Comparison of ENCODE assay signal across 28 cellular contexts in the genomic region with DNA sequence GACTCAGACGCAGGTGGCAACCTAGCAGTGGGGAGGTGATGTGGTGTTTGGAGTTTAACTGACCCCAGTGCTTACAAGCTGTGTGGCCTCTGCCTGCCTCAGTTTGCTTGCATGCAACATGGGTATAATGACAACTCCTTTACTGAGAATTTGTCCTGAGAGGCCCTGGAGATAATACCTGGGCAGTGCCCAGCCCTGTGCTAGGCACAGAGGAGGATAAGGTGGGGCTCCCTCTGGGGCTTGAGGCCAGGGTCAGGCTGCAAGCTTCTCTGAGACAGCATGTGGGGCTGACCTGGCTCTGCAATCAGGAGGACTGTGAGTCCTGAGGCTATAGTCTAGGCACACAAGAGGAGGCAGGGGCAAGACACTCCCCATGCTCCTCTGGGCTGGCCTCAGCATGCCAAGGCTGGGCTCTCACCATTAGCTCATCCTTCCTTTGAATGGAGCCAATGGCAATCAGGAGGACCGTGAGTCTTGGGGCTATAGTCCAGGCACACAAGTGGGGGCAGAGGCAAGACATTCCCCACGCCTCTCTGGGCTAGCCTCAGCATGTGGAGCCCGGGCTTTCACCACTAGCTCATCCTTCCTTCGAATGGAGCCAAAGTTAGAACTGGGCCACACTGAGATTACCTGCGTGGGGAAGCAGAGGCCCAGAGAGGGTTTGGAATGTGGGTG.
"Had no signal": no experiment of that assay in that cellular context is flagged by ENCODE, and none has a peak within 500 bp of the region (broad histone marks: within the 10 kb centered on the region; RNA-seq: fewer than 3 reads in every experiment).

No MANE protein-coding gene starts in this region.

- H3K9ac ChIP-seq: KMS-11 had no signal

- H3K4me3 ChIP-seq: MG63, Peyer's patch had no signal

- H3K36me3 Mint-ChIP-seq: activated naive CD4-positive, alpha-beta T cell treated with anti-CD3 and anti-CD28 coated beads, Interleukin-2, amount 50 U/mL, for 72 hours had no signal

- FAIRE-seq: astrocyte had no signal

- H3K4me3 Mint-ChIP-seq: activated B cell treated with CpG ODN at 0.5 μM for 24 hours; activated CD4-positive, alpha-beta T cell treated with anti-CD3 and anti-CD28 coated beads, Interleukin-2, amount 10 ng/mL, durations not matched to agents 24 days and 14 days; activated naive CD8-positive, alpha-beta T cell treated with anti-CD3 and anti-CD28 coated beads, Interleukin-2, amount 50 U/mL, for 24 hours; activated T-cell treated with anti-CD3 and anti-CD28 coated beads, Interleukin-2, amount 50 U/mL, for 4 hours; T-helper 1 cell treated with Interleukin-12 subunit alpha and Interleukin-12 subunit beta and Interleukin-4 antibody, amounts not matched to agents 30 μg/mL and 1 μg/mL, for 36 hours had no signal

- H3K27me3 Mint-ChIP-seq: activated CD4-positive, alpha-beta T cell treated with anti-CD3 and anti-CD28 coated beads, Interleukin-2, amount 10 ng/mL, durations not matched to agents 24 days and 14 days; activated naive CD8-positive, alpha-beta T cell treated with anti-CD3 and anti-CD28 coated beads, Interleukin-2, amount 50 U/mL, for 24 hours had no signal

- H3K9me3 Mint-ChIP-seq: activated B cell treated with CpG ODN at 0.5 μM for 24 hours; activated CD4-positive, alpha-beta T cell treated with anti-CD3 and anti-CD28 coated beads, Interleukin-2, amount 10 ng/mL, durations not matched to agents 24 days and 14 days; activated naive CD4-positive, alpha-beta T cell treated with anti-CD3 and anti-CD28 coated beads, Interleukin-2, amount 50 U/mL, for 72 hours; activated naive CD8-positive, alpha-beta T cell treated with anti-CD3 and anti-CD28 coated beads, Interleukin-2, amount 50 U/mL, for 24 hours; activated T-cell treated with anti-CD3 and anti-CD28 coated beads, Interleukin-2, amount 50 U/mL, for 4 hours; T-helper 1 cell treated with Interleukin-12 subunit alpha and Interleukin-12 subunit beta and Interleukin-4 antibody, amounts not matched to agents 30 μg/mL and 1 μg/mL, for 36 hours had no signal

- H3K4me1 Mint-ChIP-seq: activated B cell treated with CpG ODN at 0.5 μM for 24 hours; activated naive CD8-positive, alpha-beta T cell treated with anti-CD3 and anti-CD28 coated beads, Interleukin-2, amount 50 U/mL, for 24 hours had no signal

- H3K4me1 ChIP-seq: Peyer's patch had no signal

- H3K27ac Mint-ChIP-seq: activated B cell treated with CpG ODN at 0.5 μM for 24 hours; activated CD4-positive, alpha-beta T cell treated with anti-CD3 and anti-CD28 coated beads, Interleukin-2, amount 10 ng/mL, durations not matched to agents 24 days and 14 days; activated naive CD4-positive, alpha-beta T cell treated with anti-CD3 and anti-CD28 coated beads, Interleukin-2, amount 50 U/mL, for 72 hours; activated naive CD8-positive, alpha-beta T cell treated with anti-CD3 and anti-CD28 coated beads, Interleukin-2, amount 50 U/mL, for 24 hours; T-helper 1 cell treated with Interleukin-12 subunit alpha and Interleukin-12 subunit beta and Interleukin-4 antibody, amounts not matched to agents 30 μg/mL and 1 μg/mL, for 36 hours had no signal

- DNase-seq: activated B cell treated with CpG ODN at 0.5 μM for 24 hours; activated CD4-positive, alpha-beta T cell treated with anti-CD3 and anti-CD28 coated beads for 1 hour; activated CD4-positive, alpha-beta T cell treated with anti-CD3 and anti-CD28 coated beads, Interleukin-2, amount 10 ng/mL, durations not matched to agents 24 days and 14 days; activated CD4-positive, alpha-beta T cell treated with anti-CD3 and anti-CD28 coated beads, Interleukin-2, amount 50 U/mL, for 48 hours; activated CD8-positive, alpha-beta memory T cell treated with anti-CD3 and anti-CD28 coated beads for 24 hours; activated effector memory CD4-positive, alpha-beta T cell treated with anti-CD3 and anti-CD28 coated beads, Interleukin-2, amount 50 U/mL, for 16 hours; activated naive CD4-positive, alpha-beta T cell treated with Interleukin-2 at 50 U/mL for 16 hours; activated naive CD8-positive, alpha-beta T cell treated with anti-CD3 and anti-CD28 coated beads, Interleukin-2, amount 50 U/mL, for 24 hours; activated T-cell treated with anti-CD3 and anti-CD28 coated beads, Interleukin-2, amount 50 U/mL, for 4 hours; amniotic stem cell; brain microvascular endothelial cell; caudate nucleus; MG63; MV-4-11; NCI-H1092 treated with DMSO at 0.1 percent for 48 hours; NCI-H1417 treated with DMSO at 0.1 percent for 48 hours; NCI-H1694; NCI-H2029; NCI-H2107; NCI-H2171 treated with DMSO at 0.1 percent for 48 hours; NCI-H226; NCI-H526 treated with DMSO at 0.1 percent for 48 hours; Peyer's patch; SHP77 treated with DMSO at 0.1 percent for 48 hours had no signal

- H3K27ac ChIP-seq: brain microvascular endothelial cell, KMS-11, Peyer's patch had no signal

- H3K36me3 ChIP-seq: brain microvascular endothelial cell, MG63, Peyer's patch had no signal

- H3K9me3 ChIP-seq: MG63, Peyer's patch had no signal

- H3K4me2 ChIP-seq: KMS-11 had no signal

- ATAC-seq: activated naive CD4-positive, alpha-beta T cell treated with anti-CD3 and anti-CD28 coated beads, Interleukin-2, amount 50 U/mL, for 72 hours; activated naive CD8-positive, alpha-beta T cell treated with anti-CD3 and anti-CD28 coated beads, Interleukin-2, amount 50 U/mL, for 24 hours; activated T-cell treated with anti-CD3 and anti-CD28 coated beads, Interleukin-2, amount 50 U/mL, for 4 hours had no signal

- H3K27me3 ChIP-seq: MG63, Peyer's patch had no signal
